ENCODE assay signal across 7 cellular contexts in genomic region chr22:42574046-42574445, GRCh38. TPM values are rescaled to one million over a fixed set of nuclear protein-coding genes. Genes with fewer than 3 reads are reported as not detected.
A peak's percentile ranks its signal among the peaks of the same experiment; 100 is the strongest.
DNase-seq lines count a peak whose midpoint lies in the region; ATAC-seq, FAIRE-seq and TF ChIP-seq lines count a peak whose summit lies in the region.
"Not testable (repeated sequence)": the region's sequence is repeated elsewhere in the genome, so short reads cannot be mapped to it uniquely, and the experiment has no call there.

No MANE protein-coding gene starts in this region.

- H3K9me3 ChIP-seq in RWPE2 (ENCODE audit: severe bottlenecking); HepG2 (ENCODE audit: low read length); upper lobe of right lung: not testable (repeated sequence)

- H3K79me2 ChIP-seq in HepG2 (ENCODE audit: insufficient read depth, low read length) = not testable (repeated sequence)

- intact Hi-C loops in Right ventricle myocardium inferior (cut with DNase I); left ventricle myocardium superior (cut with micrococcal nuclease); HepG2 (cut with micrococcal nuclease; ENCODE audit: unreplicated experiment); upper lobe of right lung (cut with DNase I): not testable (repeated sequence)

- CTCF ChIA-PET in HepG2 (lab: Yijun Ruan, JAX; ENCODE audit: low intra/inter-chr PET ratio, low total read pairs) = not testable (repeated sequence)

- not testable (repeated sequence) for H4K20me1 ChIP-seq in HepG2 (ENCODE audit: insufficient read depth, low read length)

- not testable (repeated sequence) for H3K4me3 ChIP-seq in RWPE2 (ENCODE audit: severe bottlenecking); choroid plexus epithelial cell (ENCODE audit: low read depth, low read length); HepG2 (replicated peaks in 1 of 3; ENCODE audit: insufficient read depth in 1 of 3, low read depth in 2 of 3, low read length in 3 of 3); upper lobe of right lung

- FAIRE-seq in G401.6 (lab: Jason Lieb, UNC) (peak; percentile 97), HepG2 (lab: Jason Lieb, UNC) (peak; percentile 54)

- H3K27ac ChIP-seq in RWPE2 (ENCODE audit: poor library complexity, severe bottlenecking); HepG2 (ENCODE audit: extremely low read length, insufficient read depth, low read length); upper lobe of right lung: not testable (repeated sequence)

- not testable (repeated sequence) for TF ChIP-seq RAD21 in HepG2 (CRISPR knock-in tag; IDR thresholded peaks at IDR 0.05)

- not testable (repeated sequence) for H3K9ac ChIP-seq in HepG2 (ENCODE audit: insufficient read depth, low read depth, low read length)

- 100% methylated on average over 1 of the region's 1 CpG for WGBS in HepG2 (ENCODE audit: low lambda C conversion rate)

- ATAC-seq in RWPE2 (ENCODE audit: low read depth) (0 out of 3 replicates have a peak, but pooled peaks have one; percentile 18), Right ventricle myocardium inferior (peak; percentile 19), left ventricle myocardium superior (peak; percentile 36), upper lobe of right lung (peak; percentile 6)
- ATAC-seq in HepG2 = not testable (repeated sequence)

- H3K36me3 ChIP-seq in RWPE2 (ENCODE audit: low read depth) (peaks cover 23% of the 10 kb centered on the region), HepG2 (replicated peaks in 1 of 2; ENCODE audit: control insufficient read depth in 1 of 2, insufficient read depth in 2 of 2, low read length in 2 of 2) (peaks cover 8 to 24% of the 10 kb centered on the region in 2 experiments; a peak in 4 of 5 replicates), upper lobe of right lung (peaks cover 27% of the 10 kb centered on the region)

- not testable (repeated sequence) for BruUV-seq in HepG2 (replicated peaks; lab: Mats Ljungman, UMichigan)

- not testable (repeated sequence) for TF ChIP-seq POLR2A in HepG2 (IDR thresholded peaks at IDR 0.05; ENCODE audit: insufficient read depth in 1 of 2, low read depth in 2 of 2, low read length in 2 of 2)

- not testable (repeated sequence) for TF ChIP-seq CTCF in RWPE2 (IDR thresholded peaks at IDR 0.05; ENCODE audit: poor library complexity, severe bottlenecking); HepG2 (CRISPR knock-in tag; IDR thresholded peaks at IDR 0.05); upper lobe of right lung (IDR thresholded peaks at IDR 0.05)
- peak; percentile 12 for TF ChIP-seq CTCF in choroid plexus epithelial cell (conservative IDR thresholded peaks at IDR 0.05; ENCODE audit: low read depth, low read length)

- H3K27me3 ChIP-seq in RWPE2 (ENCODE audit: insufficient read depth, poor library complexity, severe bottlenecking); HepG2 (ENCODE audit: control insufficient read depth in 1 of 2, insufficient read depth in 2 of 2, low read length in 2 of 2); upper lobe of right lung: not testable (repeated sequence)

- in situ Hi-C loops in HepG2 (cut with HindIII; ENCODE audit: extremely low pct_ligation_motif_present, low pct_unique_long_range_greater_than_20kb) = not testable (repeated sequence)

- POLR2A ChIA-PET in HepG2 (lab: Yijun Ruan, JAX) = not testable (repeated sequence)

- H2AFZ ChIP-seq in HepG2 (ENCODE audit: low read length) = not testable (repeated sequence)

- not testable (repeated sequence) for H3K4me2 ChIP-seq in HepG2 (ENCODE audit: low read depth, low read length)

- not testable (repeated sequence) for TF ChIP-seq EP300 in HepG2 (IDR thresholded peaks at IDR 0.05; ENCODE audit: low read depth in 2 of 2, low read length in 2 of 2); HepG2 (CRISPR knock-in tag; IDR thresholded peaks at IDR 0.05; ENCODE audit: borderline replicate concordance)

- H3K4me1 ChIP-seq in RWPE2 (ENCODE audit: insufficient read depth, poor library complexity, severe bottlenecking); HepG2 (ENCODE audit: insufficient read depth, low read length); upper lobe of right lung: not testable (repeated sequence)

- DNase-seq in RWPE2 (ENCODE audit: low spot score); Right ventricle myocardium inferior (ENCODE audit: missing footprints); left ventricle myocardium superior; HepG2 (ENCODE audit: low spot score); upper lobe of right lung: not testable (repeated sequence)
- peak; percentile 26 for DNase-seq in choroid plexus epithelial cell (ENCODE audit: low read depth)

RNA-seq across cellular contexts. Expression of gene SERHL2, which starts 20.3 kb away (rescaled TPM):
- total RNA-seq in Right ventricle myocardium inferior (2.6 TPM), left ventricle myocardium superior (1.6 TPM), HepG2 (2016; rRNA removed; fragmentation: Illumina TruSeq; extraction: Trizol) (1.0 and 1.6 TPM in 2 replicates), upper lobe of right lung (1.2 TPM)
- total RNA-seq in HepG2 (2016; cell fraction: cytosol; rRNA removed; fragmentation: Illumina TruSeq; extraction: Trizol; ENCODE audit: low read depth) = 0.97 TPM in 1 of 2 replicates, not detected in the other
- 1.1 and 1.5 TPM in 2 replicates for total RNA-seq in HepG2 (2016; cell fraction: insoluble cytoplasmic fraction; rRNA removed; fragmentation: Illumina TruSeq; extraction: Trizol)
- 0.40 and 0.59 TPM in 2 replicates for total RNA-seq in HepG2 (2016; cell fraction: membrane; rRNA removed; fragmentation: Illumina TruSeq; extraction: Trizol)
- total RNA-seq in HepG2 (2016; cell fraction: nucleus; rRNA removed; fragmentation: Illumina TruSeq; extraction: Trizol) = 1.0 and 1.2 TPM in 2 replicates
- 1.8 and 3.3 TPM in 2 replicates for polyA plus RNA-seq in HepG2 (2011; rRNA removed)
- 1.6 and 1.9 TPM in 2 replicates for polyA plus RNA-seq in HepG2 (2011; cell fraction: cytosol; rRNA removed)
- 2.1 and 3.0 TPM in 2 replicates for polyA plus RNA-seq in HepG2 (2011; cell fraction: nucleus; rRNA removed)
- polyA plus RNA-seq in HepG2 (2012) = 1.1 and 1.9 TPM in 2 replicates
- polyA plus RNA-seq in HepG2 (2016; cell fraction: cytosol; fragmentation: Illumina TruSeq; extraction: Trizol; ENCODE audit: low read depth) = 0.24 and 0.26 TPM in 2 replicates
- 2.1 and 2.3 TPM in 2 replicates for polyA plus RNA-seq in HepG2 (2016; cell fraction: insoluble cytoplasmic fraction; fragmentation: Illumina TruSeq; extraction: Trizol; ENCODE audit: low read depth)
- polyA plus RNA-seq in HepG2 (2016; cell fraction: membrane; fragmentation: Illumina TruSeq; extraction: Trizol; ENCODE audit: low read depth) = 0.35 and 0.66 TPM in 2 replicates
- 0.92 and 1.8 TPM in 2 replicates for polyA plus RNA-seq in HepG2 (2016; cell fraction: nucleus; fragmentation: Illumina TruSeq; extraction: Trizol; ENCODE audit: insufficient read depth, low read depth)
- polyA minus RNA-seq in HepG2 (2011; rRNA and poly(A)+ RNA removed; ENCODE audit: low replicate concordance) = 0.44 TPM in 1 of 2 replicates, not detected in the other
- polyA minus RNA-seq in HepG2 (2011; cell fraction: cytosol; rRNA and poly(A)+ RNA removed) = not detected in 2 replicates
- 0.99 and 1.3 TPM in 2 replicates for polyA minus RNA-seq in HepG2 (2011; cell fraction: nucleus; rRNA and poly(A)+ RNA removed)

RNA-seq across cellular contexts. Expression of gene POLDIP3, which starts 40.6 kb away (rescaled TPM):
- total RNA-seq in Right ventricle myocardium inferior = 39.3 TPM
- total RNA-seq in left ventricle myocardium superior = 39.4 TPM
- 47.4 and 64.1 TPM in 2 replicates for total RNA-seq in HepG2 (2016; rRNA removed; fragmentation: Illumina TruSeq; extraction: Trizol)
- 6.4 and 8.7 TPM in 2 replicates for total RNA-seq in HepG2 (2016; cell fraction: cytosol; rRNA removed; fragmentation: Illumina TruSeq; extraction: Trizol; ENCODE audit: low read depth)
- total RNA-seq in HepG2 (2016; cell fraction: insoluble cytoplasmic fraction; rRNA removed; fragmentation: Illumina TruSeq; extraction: Trizol) = 45.0 and 57.8 TPM in 2 replicates
- 23.2 TPM in 2 replicates for total RNA-seq in HepG2 (2016; cell fraction: membrane; rRNA removed; fragmentation: Illumina TruSeq; extraction: Trizol)
- total RNA-seq in HepG2 (2016; cell fraction: nucleus; rRNA removed; fragmentation: Illumina TruSeq; extraction: Trizol) = 32.4 and 36.4 TPM in 2 replicates
- polyA plus RNA-seq in HepG2 (2011; rRNA removed) = 45.8 and 50.1 TPM in 2 replicates
- polyA plus RNA-seq in HepG2 (2011; cell fraction: cytosol; rRNA removed) = 28.7 TPM in 2 replicates
- polyA plus RNA-seq in HepG2 (2011; cell fraction: nucleus; rRNA removed) = 70.7 and 76.7 TPM in 2 replicates
- 62.0 and 63.4 TPM in 2 replicates for polyA plus RNA-seq in HepG2 (2012)
- 5.1 and 6.4 TPM in 2 replicates for polyA plus RNA-seq in HepG2 (2016; cell fraction: cytosol; fragmentation: Illumina TruSeq; extraction: Trizol; ENCODE audit: low read depth)
- polyA plus RNA-seq in HepG2 (2016; cell fraction: insoluble cytoplasmic fraction; fragmentation: Illumina TruSeq; extraction: Trizol; ENCODE audit: low read depth) = 59.1 and 66.7 TPM in 2 replicates
- 14.0 and 14.8 TPM in 2 replicates for polyA plus RNA-seq in HepG2 (2016; cell fraction: membrane; fragmentation: Illumina TruSeq; extraction: Trizol; ENCODE audit: low read depth)
- 53.9 and 54.2 TPM in 2 replicates for polyA plus RNA-seq in HepG2 (2016; cell fraction: nucleus; fragmentation: Illumina TruSeq; extraction: Trizol; ENCODE audit: insufficient read depth, low read depth)
- polyA minus RNA-seq in HepG2 (2011; rRNA and poly(A)+ RNA removed; ENCODE audit: low replicate concordance) = 46.1 and 58.4 TPM in 2 replicates
- polyA minus RNA-seq in HepG2 (2011; cell fraction: cytosol; rRNA and poly(A)+ RNA removed) = 29.3 and 32.2 TPM in 2 replicates
- polyA minus RNA-seq in HepG2 (2011; cell fraction: nucleus; rRNA and poly(A)+ RNA removed) = 33.0 and 36.7 TPM in 2 replicates
- 66.9 TPM for total RNA-seq in upper lobe of right lung

RNA-seq across cellular contexts. Expression of gene RRP7A, which starts 54.5 kb away (rescaled TPM):
- total RNA-seq in Right ventricle myocardium inferior (16.3 TPM), left ventricle myocardium superior (16.0 TPM), HepG2 (2016; rRNA removed; fragmentation: Illumina TruSeq; extraction: Trizol) (41.6 and 48.6 TPM in 2 replicates), upper lobe of right lung (31.2 TPM)
- total RNA-seq in HepG2 (2016; cell fraction: cytosol; rRNA removed; fragmentation: Illumina TruSeq; extraction: Trizol; ENCODE audit: low read depth) = 6.9 and 8.5 TPM in 2 replicates
- 45.2 and 47.7 TPM in 2 replicates for total RNA-seq in HepG2 (2016; cell fraction: insoluble cytoplasmic fraction; rRNA removed; fragmentation: Illumina TruSeq; extraction: Trizol)
- 19.1 and 19.5 TPM in 2 replicates for total RNA-seq in HepG2 (2016; cell fraction: membrane; rRNA removed; fragmentation: Illumina TruSeq; extraction: Trizol)
- 21.2 and 24.0 TPM in 2 replicates for total RNA-seq in HepG2 (2016; cell fraction: nucleus; rRNA removed; fragmentation: Illumina TruSeq; extraction: Trizol)
- polyA plus RNA-seq in HepG2 (2011; rRNA removed) = 13.8 and 15.3 TPM in 2 replicates
- polyA plus RNA-seq in HepG2 (2011; cell fraction: cytosol; rRNA removed) = 11.4 and 15.1 TPM in 2 replicates
- 9.3 and 9.5 TPM in 2 replicates for polyA plus RNA-seq in HepG2 (2011; cell fraction: nucleus; rRNA removed)
- 12.1 and 13.0 TPM in 2 replicates for polyA plus RNA-seq in HepG2 (2012)
- polyA plus RNA-seq in HepG2 (2016; cell fraction: cytosol; fragmentation: Illumina TruSeq; extraction: Trizol; ENCODE audit: low read depth) = 6.2 and 6.7 TPM in 2 replicates
- 42.1 and 48.9 TPM in 2 replicates for polyA plus RNA-seq in HepG2 (2016; cell fraction: insoluble cytoplasmic fraction; fragmentation: Illumina TruSeq; extraction: Trizol; ENCODE audit: low read depth)
- 12.1 and 12.4 TPM in 2 replicates for polyA plus RNA-seq in HepG2 (2016; cell fraction: membrane; fragmentation: Illumina TruSeq; extraction: Trizol; ENCODE audit: low read depth)
- 46.5 and 46.7 TPM in 2 replicates for polyA plus RNA-seq in HepG2 (2016; cell fraction: nucleus; fragmentation: Illumina TruSeq; extraction: Trizol; ENCODE audit: insufficient read depth, low read depth)
- polyA minus RNA-seq in HepG2 (2011; rRNA and poly(A)+ RNA removed; ENCODE audit: low replicate concordance) = 15.8 and 23.5 TPM in 2 replicates
- polyA minus RNA-seq in HepG2 (2011; cell fraction: cytosol; rRNA and poly(A)+ RNA removed) = 6.8 and 7.3 TPM in 2 replicates
- 10.4 and 12.2 TPM in 2 replicates for polyA minus RNA-seq in HepG2 (2011; cell fraction: nucleus; rRNA and poly(A)+ RNA removed)
